In genomic region chr14:53840444-53840843, GRCh38 we compare ENCODE assay signal across 14 cellular contexts.
DNase-seq lines count a peak whose midpoint lies in the region; ATAC-seq, FAIRE-seq and TF ChIP-seq lines count a peak whose summit lies in the region.
"Had no signal": no experiment of that assay in that cellular context is flagged by ENCODE, and none has a peak within 500 bp of the region (broad histone marks: within the 10 kb centered on the region; RNA-seq: fewer than 3 reads in every experiment).

No MANE protein-coding gene starts in this region.

- H3K36me3 ChIP-seq in kidney epithelial cell (ENCODE audit: control insufficient read depth, insufficient read depth, low read length): no peaks in the 10 kb centered on the region

- TF ChIP-seq CTCF in kidney epithelial cell (IDR thresholded peaks at IDR 0.05; ENCODE audit: insufficient read depth, low read length, poor library complexity, severe bottlenecking): no peak

- ATAC-seq in GM19035 (IDR thresholded peaks at IDR 0.05; ENCODE audit: unreplicated experiment) (no peak), GM21619 (IDR thresholded peaks at IDR 0.05; ENCODE audit: unreplicated experiment) (no peak)
- ATAC-seq: activated CD8-positive, alpha-beta T cell treated with anti-CD3 and anti-CD28 coated beads for 36 hours; stimulated activated naive CD8-positive, alpha-beta T cell treated with anti-CD3 and anti-CD28 coated beads, Interleukin-15, amount 100 ng/mL, for 72 hours had no signal

- no peaks in the 10 kb centered on the region for H3K27me3 ChIP-seq in kidney epithelial cell (ENCODE audit: control insufficient read depth, insufficient read depth, low read length)

- no peak for FAIRE-seq in HTR-8/SVneo (lab: Jason Lieb, UNC)
- FAIRE-seq: D721Med had no signal

- DNase-seq in COLO829 (ENCODE audit: low spot score): peak; percentile 13
- DNase-seq in HTR-8/SVneo (ENCODE audit: insufficient read length, low spot score): peak; percentile 59
- peak; percentile 16 for DNase-seq in astrocyte of the hippocampus (ENCODE audit: low read depth, low spot score)
- DNase-seq in kidney epithelial cell (ENCODE audit: low read depth): peak; percentile 49
- no peak for DNase-seq in NCI-H128 (lab: John Stamatoyannopoulos, UW; ENCODE audit: unreplicated experiment)
- DNase-seq in RPMI8226: no peak
- DNase-seq: activated CD8-positive, alpha-beta T cell treated with anti-CD3 and anti-CD28 coated beads for 36 hours; mesendoderm; MM.1S; stimulated activated naive CD8-positive, alpha-beta T cell treated with anti-CD3 and anti-CD28 coated beads, Interleukin-15, amount 100 ng/mL, for 72 hours had no signal

- no peak overlapping the region for H3K4me3 ChIP-seq in kidney epithelial cell (ENCODE audit: low read depth, low read length)
- H3K4me3 ChIP-seq: smooth muscle cell had no signal

Comparison
In these comparisons a context has a peak if more than half of its experiments do, and no peak if none do; other contexts are left out.
1. DNase-seq: peak in COLO829 (single experiment), HTR-8/SVneo (single experiment), astrocyte of the hippocampus (single experiment) and kidney epithelial cell (single experiment); none in NCI-H128 (single experiment) and RPMI8226 (single experiment).